1 cellular context compared by ENCODE assay signal in the genomic region with DNA sequence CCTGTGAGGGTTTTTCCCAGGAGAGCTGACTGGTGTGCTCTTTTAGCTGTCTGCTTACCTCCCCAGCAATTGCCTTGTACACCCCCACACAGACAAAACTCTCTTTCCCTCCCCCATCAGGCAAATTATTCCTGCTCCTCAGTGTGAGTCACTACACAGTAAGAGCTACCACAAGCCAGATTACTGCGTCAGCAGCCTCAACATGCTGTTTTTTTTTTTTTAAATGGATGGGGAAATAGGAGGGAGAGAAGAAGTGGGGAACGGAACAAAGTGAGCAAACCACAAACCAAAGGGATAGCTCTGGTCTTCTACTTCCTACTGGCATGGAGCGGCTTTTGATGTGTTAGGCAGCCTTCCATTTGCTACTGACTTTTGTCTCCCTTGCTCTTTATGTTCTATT.
TF ChIP-seq lines count a peak whose summit lies in the region.

No MANE protein-coding gene starts in this region.

TF ChIP-seq in K562, 482 proteins besides CTCF, POLR2A, EP300 and RAD21 (continued from another document and continues in another):
- TF ChIP-seq, protein P1, sequence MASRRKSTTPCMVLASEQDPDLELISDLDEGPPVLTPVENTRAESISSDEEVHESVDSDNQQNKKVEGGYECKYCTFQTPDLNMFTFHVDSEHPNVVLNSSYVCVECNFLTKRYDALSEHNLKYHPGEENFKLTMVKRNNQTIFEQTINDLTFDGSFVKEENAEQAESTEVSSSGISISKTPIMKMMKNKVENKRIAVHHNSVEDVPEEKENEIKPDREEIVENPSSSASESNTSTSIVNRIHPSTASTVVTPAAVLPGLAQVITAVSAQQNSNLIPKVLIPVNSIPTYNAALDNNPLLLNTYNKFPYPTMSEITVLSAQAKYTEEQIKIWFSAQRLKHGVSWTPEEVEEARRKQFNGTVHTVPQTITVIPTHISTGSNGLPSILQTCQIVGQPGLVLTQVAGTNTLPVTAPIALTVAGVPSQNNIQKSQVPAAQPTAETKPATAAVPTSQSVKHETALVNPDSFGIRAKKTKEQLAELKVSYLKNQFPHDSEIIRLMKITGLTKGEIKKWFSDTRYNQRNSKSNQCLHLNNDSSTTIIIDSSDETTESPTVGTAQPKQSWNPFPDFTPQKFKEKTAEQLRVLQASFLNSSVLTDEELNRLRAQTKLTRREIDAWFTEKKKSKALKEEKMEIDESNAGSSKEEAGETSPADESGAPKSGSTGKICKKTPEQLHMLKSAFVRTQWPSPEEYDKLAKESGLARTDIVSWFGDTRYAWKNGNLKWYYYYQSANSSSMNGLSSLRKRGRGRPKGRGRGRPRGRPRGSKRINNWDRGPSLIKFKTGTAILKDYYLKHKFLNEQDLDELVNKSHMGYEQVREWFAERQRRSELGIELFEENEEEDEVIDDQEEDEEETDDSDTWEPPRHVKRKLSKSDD (conservative IDR thresholded peaks at IDR 0.05; ENCODE audit: low read length) = no peak
- no peak for TF ChIP-seq MTA1 (IDR thresholded peaks at IDR 0.05; ENCODE audit: borderline replicate concordance)
- peak in 1 of 2 experiments; percentile 25; a peak in 1 of 4 replicates for TF ChIP-seq TRIM24 (IDR thresholded peaks at IDR 0.05)
- TF ChIP-seq, protein P2, sequence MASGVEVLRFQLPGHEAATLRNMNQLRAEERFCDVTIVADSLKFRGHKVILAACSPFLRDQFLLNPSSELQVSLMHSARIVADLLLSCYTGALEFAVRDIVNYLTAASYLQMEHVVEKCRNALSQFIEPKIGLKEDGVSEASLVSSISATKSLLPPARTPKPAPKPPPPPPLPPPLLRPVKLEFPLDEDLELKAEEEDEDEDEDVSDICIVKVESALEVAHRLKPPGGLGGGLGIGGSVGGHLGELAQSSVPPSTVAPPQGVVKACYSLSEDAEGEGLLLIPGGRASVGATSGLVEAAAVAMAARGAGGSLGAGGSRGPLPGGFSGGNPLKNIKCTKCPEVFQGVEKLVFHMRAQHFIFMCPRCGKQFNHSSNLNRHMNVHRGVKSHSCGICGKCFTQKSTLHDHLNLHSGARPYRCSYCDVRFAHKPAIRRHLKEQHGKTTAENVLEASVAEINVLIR (CRISPR knock-in tag; IDR thresholded peaks at IDR 0.05) = no peak
- no peak for TF ChIP-seq TGIF2 (CRISPR knock-in tag; IDR thresholded peaks at IDR 0.05)
- TF ChIP-seq KLF6 (CRISPR knock-in tag; IDR thresholded peaks at IDR 0.05; ENCODE audit: borderline replicate concordance) = no peak
- no peak for TF ChIP-seq CBX1 (IDR thresholded peaks at IDR 0.05; ENCODE audit: low read depth)
- no peak for TF ChIP-seq ZNF174 (CRISPR knock-in tag; IDR thresholded peaks at IDR 0.05)
- TF ChIP-seq POLR2AphosphoS2 (IDR thresholded peaks at IDR 0.05; ENCODE audit: low read length) = no peak
- TF ChIP-seq RBM34 (IDR thresholded peaks at IDR 0.05; ENCODE audit: borderline replicate concordance, insufficient read depth, low read length) = no peak
- TF ChIP-seq NR1H2 (CRISPR knock-in tag; IDR thresholded peaks at IDR 0.05) = no peak
- no peak for TF ChIP-seq RBM14 (IDR thresholded peaks at IDR 0.05; ENCODE audit: borderline replicate concordance, insufficient read depth, low read depth, low read length)
- TF ChIP-seq, protein P3, sequence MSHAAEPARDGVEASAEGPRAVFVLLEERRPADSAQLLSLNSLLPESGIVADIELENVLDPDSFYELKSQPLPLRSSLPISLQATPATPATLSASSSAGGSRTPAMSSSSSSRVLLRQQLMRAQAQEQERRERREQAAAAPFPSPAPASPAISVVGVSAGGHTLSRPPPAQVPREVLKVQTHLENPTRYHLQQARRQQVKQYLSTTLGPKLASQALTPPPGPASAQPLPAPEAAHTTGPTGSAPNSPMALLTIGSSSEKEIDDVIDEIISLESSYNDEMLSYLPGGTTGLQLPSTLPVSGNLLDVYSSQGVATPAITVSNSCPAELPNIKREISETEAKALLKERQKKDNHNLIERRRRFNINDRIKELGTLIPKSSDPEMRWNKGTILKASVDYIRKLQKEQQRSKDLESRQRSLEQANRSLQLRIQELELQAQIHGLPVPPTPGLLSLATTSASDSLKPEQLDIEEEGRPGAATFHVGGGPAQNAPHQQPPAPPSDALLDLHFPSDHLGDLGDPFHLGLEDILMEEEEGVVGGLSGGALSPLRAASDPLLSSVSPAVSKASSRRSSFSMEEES (CRISPR knock-in tag; IDR thresholded peaks at IDR 0.05) = no peak
- TF ChIP-seq, protein P4, sequence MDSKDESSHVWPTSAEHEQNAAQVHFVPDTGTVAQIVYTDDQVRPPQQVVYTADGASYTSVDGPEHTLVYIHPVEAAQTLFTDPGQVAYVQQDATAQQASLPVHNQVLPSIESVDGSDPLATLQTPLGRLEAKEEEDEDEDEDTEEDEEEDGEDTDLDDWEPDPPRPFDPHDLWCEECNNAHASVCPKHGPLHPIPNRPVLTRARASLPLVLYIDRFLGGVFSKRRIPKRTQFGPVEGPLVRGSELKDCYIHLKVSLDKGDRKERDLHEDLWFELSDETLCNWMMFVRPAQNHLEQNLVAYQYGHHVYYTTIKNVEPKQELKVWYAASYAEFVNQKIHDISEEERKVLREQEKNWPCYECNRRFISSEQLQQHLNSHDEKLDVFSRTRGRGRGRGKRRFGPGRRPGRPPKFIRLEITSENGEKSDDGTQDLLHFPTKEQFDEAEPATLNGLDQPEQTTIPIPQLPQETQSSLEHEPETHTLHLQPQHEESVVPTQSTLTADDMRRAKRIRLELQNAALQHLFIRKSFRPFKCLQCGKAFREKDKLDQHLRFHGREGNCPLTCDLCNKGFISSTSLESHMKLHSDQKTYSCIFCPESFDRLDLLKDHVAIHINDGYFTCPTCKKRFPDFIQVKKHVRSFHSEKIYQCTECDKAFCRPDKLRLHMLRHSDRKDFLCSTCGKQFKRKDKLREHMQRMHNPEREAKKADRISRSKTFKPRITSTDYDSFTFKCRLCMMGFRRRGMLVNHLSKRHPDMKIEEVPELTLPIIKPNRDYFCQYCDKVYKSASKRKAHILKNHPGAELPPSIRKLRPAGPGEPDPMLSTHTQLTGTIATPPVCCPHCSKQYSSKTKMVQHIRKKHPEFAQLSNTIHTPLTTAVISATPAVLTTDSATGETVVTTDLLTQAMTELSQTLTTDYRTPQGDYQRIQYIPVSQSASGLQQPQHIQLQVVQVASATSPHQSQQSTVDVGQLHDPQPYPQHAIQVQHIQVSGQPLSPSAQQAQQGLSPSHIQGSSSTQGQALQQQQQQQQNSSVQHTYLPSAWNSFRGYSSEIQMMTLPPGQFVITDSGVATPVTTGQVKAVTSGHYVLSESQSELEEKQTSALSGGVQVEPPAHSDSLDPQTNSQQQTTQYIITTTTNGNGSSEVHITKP (IDR thresholded peaks at IDR 0.05; ENCODE audit: partially characterized antibody) = peak; percentile 53
- no peak for TF ChIP-seq BDP1 (IDR thresholded peaks at IDR 0.05; ENCODE audit: insufficient read depth, insufficient read length)
- no peak for TF ChIP-seq CHCHD3 (CRISPR knock-in tag; IDR thresholded peaks at IDR 0.05)
- no peak for TF ChIP-seq ZNF696 (CRISPR knock-in tag; conservative IDR thresholded peaks at IDR 0.05)
- TF ChIP-seq, protein P5, sequence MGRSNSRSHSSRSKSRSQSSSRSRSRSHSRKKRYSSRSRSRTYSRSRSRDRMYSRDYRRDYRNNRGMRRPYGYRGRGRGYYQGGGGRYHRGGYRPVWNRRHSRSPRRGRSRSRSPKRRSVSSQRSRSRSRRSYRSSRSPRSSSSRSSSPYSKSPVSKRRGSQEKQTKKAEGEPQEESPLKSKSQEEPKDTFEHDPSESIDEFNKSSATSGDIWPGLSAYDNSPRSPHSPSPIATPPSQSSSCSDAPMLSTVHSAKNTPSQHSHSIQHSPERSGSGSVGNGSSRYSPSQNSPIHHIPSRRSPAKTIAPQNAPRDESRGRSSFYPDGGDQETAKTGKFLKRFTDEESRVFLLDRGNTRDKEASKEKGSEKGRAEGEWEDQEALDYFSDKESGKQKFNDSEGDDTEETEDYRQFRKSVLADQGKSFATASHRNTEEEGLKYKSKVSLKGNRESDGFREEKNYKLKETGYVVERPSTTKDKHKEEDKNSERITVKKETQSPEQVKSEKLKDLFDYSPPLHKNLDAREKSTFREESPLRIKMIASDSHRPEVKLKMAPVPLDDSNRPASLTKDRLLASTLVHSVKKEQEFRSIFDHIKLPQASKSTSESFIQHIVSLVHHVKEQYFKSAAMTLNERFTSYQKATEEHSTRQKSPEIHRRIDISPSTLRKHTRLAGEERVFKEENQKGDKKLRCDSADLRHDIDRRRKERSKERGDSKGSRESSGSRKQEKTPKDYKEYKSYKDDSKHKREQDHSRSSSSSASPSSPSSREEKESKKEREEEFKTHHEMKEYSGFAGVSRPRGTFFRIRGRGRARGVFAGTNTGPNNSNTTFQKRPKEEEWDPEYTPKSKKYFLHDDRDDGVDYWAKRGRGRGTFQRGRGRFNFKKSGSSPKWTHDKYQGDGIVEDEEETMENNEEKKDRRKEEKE (IDR thresholded peaks at IDR 0.05; ENCODE audit: borderline replicate concordance in 1 of 2, control insufficient read depth in 1 of 2, low read depth in 2 of 2, low read length in 1 of 2) = no peak
- TF ChIP-seq ZNF212 (CRISPR knock-in tag; IDR thresholded peaks at IDR 0.05) = no peak
- TF ChIP-seq, protein P6, sequence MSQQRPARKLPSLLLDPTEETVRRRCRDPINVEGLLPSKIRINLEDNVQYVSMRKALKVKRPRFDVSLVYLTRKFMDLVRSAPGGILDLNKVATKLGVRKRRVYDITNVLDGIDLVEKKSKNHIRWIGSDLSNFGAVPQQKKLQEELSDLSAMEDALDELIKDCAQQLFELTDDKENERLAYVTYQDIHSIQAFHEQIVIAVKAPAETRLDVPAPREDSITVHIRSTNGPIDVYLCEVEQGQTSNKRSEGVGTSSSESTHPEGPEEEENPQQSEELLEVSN (IDR thresholded peaks at IDR 0.05; ENCODE audit: borderline replicate concordance in 1 of 2, extremely low read depth in 1 of 2, insufficient read depth in 1 of 2, insufficient read length in 1 of 2, low read depth in 1 of 2, low read length in 1 of 2, poor library complexity in 1 of 2, severe bottlenecking in 1 of 2) = no peak
- TF ChIP-seq, protein P7, sequence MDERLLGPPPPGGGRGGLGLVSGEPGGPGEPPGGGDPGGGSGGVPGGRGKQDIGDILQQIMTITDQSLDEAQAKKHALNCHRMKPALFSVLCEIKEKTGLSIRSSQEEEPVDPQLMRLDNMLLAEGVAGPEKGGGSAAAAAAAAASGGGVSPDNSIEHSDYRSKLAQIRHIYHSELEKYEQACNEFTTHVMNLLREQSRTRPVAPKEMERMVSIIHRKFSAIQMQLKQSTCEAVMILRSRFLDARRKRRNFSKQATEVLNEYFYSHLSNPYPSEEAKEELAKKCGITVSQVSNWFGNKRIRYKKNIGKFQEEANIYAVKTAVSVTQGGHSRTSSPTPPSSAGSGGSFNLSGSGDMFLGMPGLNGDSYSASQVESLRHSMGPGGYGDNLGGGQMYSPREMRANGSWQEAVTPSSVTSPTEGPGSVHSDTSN (CRISPR knock-in tag; IDR thresholded peaks at IDR 0.05; ENCODE audit: low read depth) = no peak
- TF ChIP-seq, protein P7 (tag; conservative IDR thresholded peaks at IDR 0.05; ENCODE audit: low read depth) = no peak
- no peak for TF ChIP-seq NR3C1 (CRISPR knock-in tag; IDR thresholded peaks at IDR 0.05)
- TF ChIP-seq NFE2L1 (tag; IDR thresholded peaks at IDR 0.05; ENCODE audit: borderline replicate concordance, low read depth) = no peak
- TF ChIP-seq POLR2H (tag; IDR thresholded peaks at IDR 0.05; ENCODE audit: low read depth) = no peak
- no peak for TF ChIP-seq ZNF12 (CRISPR knock-in tag; IDR thresholded peaks at IDR 0.05)
- no peak for TF ChIP-seq ZNF76 (CRISPR knock-in tag; IDR thresholded peaks at IDR 0.05; ENCODE audit: borderline replicate concordance)
- TF ChIP-seq ZSCAN29 (IDR thresholded peaks at IDR 0.05) = no peak
- no peak for TF ChIP-seq ZFPM2 (CRISPR knock-in tag; IDR thresholded peaks at IDR 0.05)
- TF ChIP-seq KDM1A (IDR thresholded peaks at IDR 0.05) = peak in 1 of 2 experiments; percentile 39; a peak in 1 of 4 replicates
- TF ChIP-seq, protein P8, sequence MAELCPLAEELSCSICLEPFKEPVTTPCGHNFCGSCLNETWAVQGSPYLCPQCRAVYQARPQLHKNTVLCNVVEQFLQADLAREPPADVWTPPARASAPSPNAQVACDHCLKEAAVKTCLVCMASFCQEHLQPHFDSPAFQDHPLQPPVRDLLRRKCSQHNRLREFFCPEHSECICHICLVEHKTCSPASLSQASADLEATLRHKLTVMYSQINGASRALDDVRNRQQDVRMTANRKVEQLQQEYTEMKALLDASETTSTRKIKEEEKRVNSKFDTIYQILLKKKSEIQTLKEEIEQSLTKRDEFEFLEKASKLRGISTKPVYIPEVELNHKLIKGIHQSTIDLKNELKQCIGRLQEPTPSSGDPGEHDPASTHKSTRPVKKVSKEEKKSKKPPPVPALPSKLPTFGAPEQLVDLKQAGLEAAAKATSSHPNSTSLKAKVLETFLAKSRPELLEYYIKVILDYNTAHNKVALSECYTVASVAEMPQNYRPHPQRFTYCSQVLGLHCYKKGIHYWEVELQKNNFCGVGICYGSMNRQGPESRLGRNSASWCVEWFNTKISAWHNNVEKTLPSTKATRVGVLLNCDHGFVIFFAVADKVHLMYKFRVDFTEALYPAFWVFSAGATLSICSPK (IDR thresholded peaks at IDR 0.05; ENCODE audit: borderline replicate concordance) = no peak
- TF ChIP-seq, protein P9, sequence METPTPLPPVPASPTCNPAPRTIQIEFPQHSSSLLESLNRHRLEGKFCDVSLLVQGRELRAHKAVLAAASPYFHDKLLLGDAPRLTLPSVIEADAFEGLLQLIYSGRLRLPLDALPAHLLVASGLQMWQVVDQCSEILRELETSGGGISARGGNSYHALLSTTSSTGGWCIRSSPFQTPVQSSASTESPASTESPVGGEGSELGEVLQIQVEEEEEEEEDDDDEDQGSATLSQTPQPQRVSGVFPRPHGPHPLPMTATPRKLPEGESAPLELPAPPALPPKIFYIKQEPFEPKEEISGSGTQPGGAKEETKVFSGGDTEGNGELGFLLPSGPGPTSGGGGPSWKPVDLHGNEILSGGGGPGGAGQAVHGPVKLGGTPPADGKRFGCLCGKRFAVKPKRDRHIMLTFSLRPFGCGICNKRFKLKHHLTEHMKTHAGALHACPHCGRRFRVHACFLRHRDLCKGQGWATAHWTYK (CRISPR knock-in tag; IDR thresholded peaks at IDR 0.05) = no peak
- no peak for TF ChIP-seq CXXC5 (CRISPR knock-in tag; IDR thresholded peaks at IDR 0.05)
- no peak for TF ChIP-seq FOXP1 (CRISPR knock-in tag; IDR thresholded peaks at IDR 0.05)
- TF ChIP-seq, protein P10, sequence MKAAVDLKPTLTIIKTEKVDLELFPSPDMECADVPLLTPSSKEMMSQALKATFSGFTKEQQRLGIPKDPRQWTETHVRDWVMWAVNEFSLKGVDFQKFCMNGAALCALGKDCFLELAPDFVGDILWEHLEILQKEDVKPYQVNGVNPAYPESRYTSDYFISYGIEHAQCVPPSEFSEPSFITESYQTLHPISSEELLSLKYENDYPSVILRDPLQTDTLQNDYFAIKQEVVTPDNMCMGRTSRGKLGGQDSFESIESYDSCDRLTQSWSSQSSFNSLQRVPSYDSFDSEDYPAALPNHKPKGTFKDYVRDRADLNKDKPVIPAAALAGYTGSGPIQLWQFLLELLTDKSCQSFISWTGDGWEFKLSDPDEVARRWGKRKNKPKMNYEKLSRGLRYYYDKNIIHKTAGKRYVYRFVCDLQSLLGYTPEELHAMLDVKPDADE (conservative IDR thresholded peaks at IDR 0.05; ENCODE audit: control insufficient read depth, low read depth, low read length) = no peak
- TF ChIP-seq CBX5 (IDR thresholded peaks at IDR 0.05; ENCODE audit: borderline replicate concordance, low read depth) = no peak
